12 cellular contexts compared by ENCODE assay signal in the genomic region with DNA sequence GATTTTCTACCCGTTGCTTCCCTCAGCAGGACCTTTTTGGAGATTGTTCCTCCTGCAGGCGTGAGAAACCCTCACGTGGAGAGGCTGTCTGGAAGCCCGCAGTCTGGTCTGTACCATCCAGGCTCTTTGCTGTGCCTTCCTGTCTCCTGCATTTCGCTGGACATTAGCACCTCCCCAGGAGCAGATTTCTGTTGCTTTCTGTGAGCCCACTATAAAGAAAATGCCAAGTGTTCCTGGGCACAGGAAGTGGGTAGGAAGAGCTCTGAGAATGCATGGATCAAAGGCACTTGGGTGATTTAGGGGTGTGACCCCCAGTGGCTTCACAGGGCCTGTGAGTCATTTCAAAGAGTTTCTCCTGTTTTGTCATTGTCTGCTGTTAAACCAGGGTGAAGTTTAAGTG. TPM values are rescaled to one million over a fixed set of nuclear protein-coding genes. Genes with fewer than 3 reads are reported as not detected.
A peak's percentile ranks its signal among the peaks of the same experiment; 100 is the strongest.
DNase-seq lines count a peak whose midpoint lies in the region; TF ChIP-seq lines count a peak whose summit lies in the region.
"Had no signal": no experiment of that assay in that cellular context is flagged by ENCODE, and none has a peak within 500 bp of the region (broad histone marks: within the 10 kb centered on the region; RNA-seq: fewer than 3 reads in every experiment).

No MANE protein-coding gene starts in this region.

- DNase-seq in LHCN-M2 (ENCODE audit: low read depth) (peak; percentile 91), mammary epithelial cell (peak; percentile 66), kidney epithelial cell (ENCODE audit: low read depth) (peak; percentile 56), tibial nerve (ENCODE audit: low spot score in 2 of 2) (no peak), NOMO-1 treated with DMSO at 0.1 percent for 48 hours (lab: John Stamatoyannopoulos, UW; ENCODE audit: unreplicated experiment) (no peak), NCI-H128 (lab: John Stamatoyannopoulos, UW; ENCODE audit: unreplicated experiment) (no peak), spleen (no peak), NCI-H774 (lab: John Stamatoyannopoulos, UW) (no peak)
- DNase-seq: activated CD8-positive, alpha-beta memory T cell treated with anti-CD3 and anti-CD28 coated beads, Interleukin-2, amount 50 U/mL, for 4 hours; natural killer cell; NCI-H1930; SHP77 treated with DMSO at 0.1 percent for 48 hours had no signal

- peaks cover 28% of the 10 kb centered on the region for H3K4me1 ChIP-seq in mammary epithelial cell (ENCODE audit: insufficient read depth, low read length)
- peaks cover 0 to 87% (median 43%) of the 10 kb centered on the region in 4 donors for H3K4me1 ChIP-seq in tibial nerve
- peaks cover 0 to 25% (median 11%) of the 10 kb centered on the region in 6 donors for H3K4me1 ChIP-seq in spleen

- in situ Hi-C loops in mammary epithelial cell (cut with MboI; ENCODE audit: low sequenced_read_pairs in 2 of 2): no loop called here

- H3K4me2 ChIP-seq in mammary epithelial cell (ENCODE audit: insufficient read depth, low read depth, low read length): peak overlapping the region; percentile 72

- no peak for TF ChIP-seq EP300 in tibial nerve (IDR thresholded peaks at IDR 0.05)

- dilution Hi-C loops in mammary epithelial cell (cut with HindIII; ENCODE audit: low sequenced_read_pairs): no loop called here

- TF ChIP-seq POLR2A in tibial nerve (IDR thresholded peaks at IDR 0.05) (no peak), spleen (IDR thresholded peaks at IDR 0.05) (no peak)

- TF ChIP-seq CTCF in mammary epithelial cell (conservative IDR thresholded peaks at IDR 0.05 in 1 of 2, IDR thresholded peaks at IDR 0.05 in 1 of 2; ENCODE audit: extremely low read depth in 1 of 2, insufficient read depth in 1 of 2, low read depth in 1 of 2, low read length in 2 of 2) (no peak), kidney epithelial cell (IDR thresholded peaks at IDR 0.05; ENCODE audit: insufficient read depth, low read length, poor library complexity, severe bottlenecking) (no peak), tibial nerve (IDR thresholded peaks at IDR 0.05) (no peak), spleen (IDR thresholded peaks at IDR 0.05 in 8 of 11, conservative IDR thresholded peaks at IDR 0.05 in 3 of 11) (no peak)

- H3K36me3 ChIP-seq in mammary epithelial cell (ENCODE audit: insufficient read depth, low read length): no peaks in the 10 kb centered on the region
- H3K36me3 ChIP-seq in kidney epithelial cell (ENCODE audit: control insufficient read depth, insufficient read depth, low read length): no peaks in the 10 kb centered on the region
- peaks cover 0 to 5% (median 0%) of the 10 kb centered on the region in 3 donors for H3K36me3 ChIP-seq in tibial nerve
- H3K36me3 ChIP-seq in spleen: peaks cover 0 to 5% (median 0%) of the 10 kb centered on the region in 6 donors

- peaks cover 2% of the 10 kb centered on the region for H4K20me1 ChIP-seq in mammary epithelial cell (ENCODE audit: insufficient read depth, low read length)

- peak overlapping the region; percentile 65 for H3K27ac ChIP-seq in mammary epithelial cell (ENCODE audit: insufficient read depth, low read depth, low read length)
- peak overlapping the region in 3 of 4 donors; percentile 25 to 83 (median 76) for H3K27ac ChIP-seq in tibial nerve
- H3K27ac ChIP-seq in spleen: peak overlapping the region in 4 of 8 donors; percentile 7 to 46 (median 28)

- H2AFZ ChIP-seq in mammary epithelial cell (ENCODE audit: low read depth, low read length): peak overlapping the region; percentile 85

- H3K27me3 ChIP-seq in mammary epithelial cell (ENCODE audit: insufficient read depth, low read length): no peaks in the 10 kb centered on the region
- H3K27me3 ChIP-seq in kidney epithelial cell (ENCODE audit: control insufficient read depth, insufficient read depth, low read length): no peaks in the 10 kb centered on the region
- H3K27me3 ChIP-seq in tibial nerve: no peaks in the 10 kb centered on the region
- no peaks in the 10 kb centered on the region for H3K27me3 ChIP-seq in spleen (replicated peaks in 1 of 7)

- CTCF ChIA-PET in mammary epithelial cell (lab: Charles Lee; ENCODE audit: low non-redundant PET): no interaction called here

- BruUV-seq in mammary epithelial cell (replicated peaks; lab: Mats Ljungman, UMichigan): no TSS peak

- H3K9me3 ChIP-seq in mammary epithelial cell (replicated peaks; ENCODE audit: insufficient read depth, low read length) (no peaks in the 10 kb centered on the region), tibial nerve (no peaks in the 10 kb centered on the region), spleen (peaks cover 0 to 21% (median 5%) of the 10 kb centered on the region in 8 donors)

- H3K4me3 ChIP-seq in mammary epithelial cell (replicated peaks in 1 of 3; ENCODE audit: insufficient read depth in 1 of 3, low read depth in 2 of 3, low read length in 3 of 3) (no peak overlapping the region), kidney epithelial cell (ENCODE audit: low read depth, low read length) (no peak overlapping the region), tibial nerve (no peak overlapping the region), spleen (no peak overlapping the region)

- intact Hi-C loops in mammary epithelial cell (cut with micrococcal nuclease) (no loop called here), spleen (cut with DNase I; ENCODE audit: low total_unique reads) (no loop called here)

- 35% methylated on average over 5 of the region's 5 CpGs for WGBS in mammary epithelial cell (ENCODE audit: low coverage, missing lambda C conversion rate)
- WGBS in tibial nerve, 2 donors: 10 to 21% methylated on average over 3 to 5 of the region's 5 CpGs
- WGBS in spleen, 5 donors: 43 to 82% (median 52%) methylated on average over 5 of the region's 5 CpGs

- H3K79me2 ChIP-seq in mammary epithelial cell (ENCODE audit: insufficient read depth, low read length): peaks cover 47% of the 10 kb centered on the region

- no peak overlapping the region for H3K9ac ChIP-seq in mammary epithelial cell (ENCODE audit: insufficient read depth, low read length)

RNA-seq across cellular contexts. Expression of a gene that starts 27.3 kb away (rescaled TPM):
- total RNA-seq in LHCN-M2 (2014; rRNA removed) (137 and 169 TPM in 2 replicates), mammary epithelial cell (100 to 1,000 TPM; 206 to 210 TPM), kidney epithelial cell (492 and 514 TPM in 2 replicates), tibial nerve (100 to 1,000 TPM; 670 to 967 (median 890) TPM), spleen (100 to 1,000 TPM; 223 to 352 (median 318) TPM)
- polyA plus RNA-seq in LHCN-M2 (2012): 114 TPM
- polyA plus RNA-seq in mammary epithelial cell (41.8 TPM), spleen (10 to 100 TPM; 32.7 to 43.8 (median 41.4) TPM)
- 202 TPM for polyA minus RNA-seq in mammary epithelial cell

Comparison
In these comparisons a context has a peak if more than half of its experiments do, and no peak if none do; other contexts are left out.
1. DNase-seq: peak in LHCN-M2 (single experiment), mammary epithelial cell (single experiment) and kidney epithelial cell (single experiment); none in tibial nerve (0 of 2), NOMO-1 treated with DMSO at 0.1 percent for 48 hours (single experiment), NCI-H128 (single experiment), spleen (single experiment) and NCI-H774 (single experiment).